ENCODE assay signal across 11 cellular contexts in the genomic region with DNA sequence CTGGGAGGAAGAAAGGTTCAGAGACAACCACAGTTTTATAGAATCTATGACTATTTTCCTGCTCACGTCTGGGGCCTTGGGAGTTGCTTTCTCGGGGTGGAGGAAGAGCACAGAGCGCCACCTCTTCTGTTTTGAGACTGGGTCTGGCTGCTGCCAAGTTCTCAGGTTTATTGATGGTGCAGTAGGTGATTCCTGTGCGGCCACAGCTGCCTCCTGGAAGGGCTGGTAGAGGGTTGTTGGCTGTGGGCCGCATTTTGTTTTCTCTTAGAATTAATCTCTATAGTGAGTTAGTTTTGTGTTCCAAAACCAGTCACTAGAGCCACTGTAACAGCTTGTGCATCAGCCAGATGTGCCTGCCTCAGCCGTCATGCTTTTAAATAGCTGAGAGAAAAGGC. TPM values are rescaled to one million over a fixed set of nuclear protein-coding genes. Genes with fewer than 3 reads are reported as not detected.
A peak's percentile ranks its signal among the peaks of the same experiment; 100 is the strongest.
DNase-seq lines count a peak whose midpoint lies in the region; ATAC-seq and TF ChIP-seq lines count a peak whose summit lies in the region.
"Had no signal": no experiment of that assay in that cellular context is flagged by ENCODE, and none has a peak within 500 bp of the region (broad histone marks: within the 10 kb centered on the region; RNA-seq: fewer than 3 reads in every experiment).

No MANE protein-coding gene starts in this region.

- no peak for TF ChIP-seq POLR2A in stomach (IDR thresholded peaks at IDR 0.05)

- intact Hi-C loops in stomach (cut with DNase I; ENCODE audit: low total_unique reads) = no loop called here

- TF ChIP-seq EP300 in stomach (IDR thresholded peaks at IDR 0.05) = no peak

- peaks cover 80% of the 10 kb centered on the region for H3K4me1 Mint-ChIP-seq in activated T-cell treated with anti-CD3 and anti-CD28 coated beads, Interleukin-2, amount 50 U/mL, for 4 hours (ENCODE audit: low read depth)
- H3K4me1 Mint-ChIP-seq in endodermal cell = peaks cover 38% of the 10 kb centered on the region

- WGBS in endodermal cell (ENCODE audit: insufficient coverage in 1 of 2, insufficient read length in 1 of 2), 2 experiments = 90 to 96% methylated on average over 4 to 6 of the region's 6 CpGs
- WGBS in stomach, 5 donors = 41 to 65% (median 50%) methylated on average over 6 of the region's 6 CpGs

- H3K27ac ChIP-seq in RWPE1 (peak overlapping the region; percentile 94), endodermal cell (ENCODE audit: low read depth, low read length) (no peak overlapping the region), stomach (peak overlapping the region in 4 of 5 donors; percentile 59 to 74 (median 62))

- H3K4me3 ChIP-seq in endodermal cell (ENCODE audit: low read length) (no peak overlapping the region), stomach (no peak overlapping the region)

- H3K4me1 ChIP-seq in endodermal cell (ENCODE audit: control insufficient read depth, insufficient read depth, low read length) (peaks cover 18% of the 10 kb centered on the region), stomach (peaks cover 50 to 63% (median 59%) of the 10 kb centered on the region in 4 donors)

- TF ChIP-seq CTCF in RWPE1 (conservative IDR thresholded peaks at IDR 0.05; ENCODE audit: low read depth) (no peak), endodermal cell (conservative IDR thresholded peaks at IDR 0.05) (no peak), stomach (IDR thresholded peaks at IDR 0.05) (no peak)

- peak overlapping the region; percentile 96 for H3K27ac Mint-ChIP-seq in endodermal cell

- POLR2A ChIA-PET in RWPE1 (lab: Yijun Ruan, JAX; ENCODE audit: low non-redundant PET) = no interaction called here

- DNase-seq in activated T-cell treated with anti-CD3 and anti-CD28 coated beads, Interleukin-2, amount 50 U/mL, for 4 hours = no peak
- DNase-seq in activated T-cell treated with anti-CD3 and anti-CD28 coated beads, Interleukin-2, amount 50 U/mL, for 48 hours = no peak
- DNase-seq in RWPE1 (ENCODE audit: low spot score) = no peak
- no peak for DNase-seq in endodermal cell
- DNase-seq in stomach = no peak
- no peak for DNase-seq in effector CD8-positive, alpha-beta T cell (lab: John Stamatoyannopoulos, UW)
- DNase-seq in NCI-H2227 treated with DMSO at 0.1 percent for 48 hours (lab: John Stamatoyannopoulos, UW) = no peak
- DNase-seq: activated CD4-positive, alpha-beta T cell treated with anti-CD3 and anti-CD28 coated beads for 4 hours; central memory CD4-positive, alpha-beta T cell; nucleus accumbens had no signal

- peak overlapping the region; percentile 79 for H3K4me3 Mint-ChIP-seq in activated T-cell treated with anti-CD3 and anti-CD28 coated beads, Interleukin-2, amount 50 U/mL, for 4 hours
- H3K4me3 Mint-ChIP-seq in endodermal cell = no peak overlapping the region

- no peaks in the 10 kb centered on the region for H3K9me3 Mint-ChIP-seq in activated T-cell treated with anti-CD3 and anti-CD28 coated beads, Interleukin-2, amount 50 U/mL, for 4 hours
- no peaks in the 10 kb centered on the region for H3K9me3 Mint-ChIP-seq in endodermal cell

- no peak for ATAC-seq in activated T-cell treated with anti-CD3 and anti-CD28 coated beads, Interleukin-2, amount 50 U/mL, for 4 hours
- ATAC-seq in GM19023 (IDR thresholded peaks at IDR 0.05; ENCODE audit: unreplicated experiment) = no peak

- H3K27me3 ChIP-seq in endodermal cell (ENCODE audit: control insufficient read depth, insufficient read depth, low read length, poor library complexity, severe bottlenecking) = no peaks in the 10 kb centered on the region
- no peaks in the 10 kb centered on the region for H3K27me3 ChIP-seq in stomach

- H3K9me3 ChIP-seq in endodermal cell (ENCODE audit: control insufficient read depth, low read length) = no peaks in the 10 kb centered on the region
- no peaks in the 10 kb centered on the region for H3K9me3 ChIP-seq in stomach

- H3K27me3 Mint-ChIP-seq in activated T-cell treated with anti-CD3 and anti-CD28 coated beads, Interleukin-2, amount 50 U/mL, for 4 hours (ENCODE audit: low read depth) = no peaks in the 10 kb centered on the region
- H3K27me3 Mint-ChIP-seq in endodermal cell (ENCODE audit: insufficient read depth) = no peaks in the 10 kb centered on the region

- H3K9ac ChIP-seq in endodermal cell (ENCODE audit: extremely low read depth, low read length, poor library complexity, severe bottlenecking) = no peak overlapping the region

- peaks cover 1% of the 10 kb centered on the region for H3K36me3 Mint-ChIP-seq in activated T-cell treated with anti-CD3 and anti-CD28 coated beads, Interleukin-2, amount 50 U/mL, for 4 hours (ENCODE audit: insufficient read depth)
- H3K36me3 Mint-ChIP-seq in endodermal cell (ENCODE audit: low read depth) = peaks cover 5% of the 10 kb centered on the region

- H3K36me3 ChIP-seq in endodermal cell (ENCODE audit: control insufficient read depth, insufficient read depth, low read length) = no peaks in the 10 kb centered on the region
- H3K36me3 ChIP-seq in stomach = peaks cover 0 to 2% (median 0%) of the 10 kb centered on the region in 4 donors

- CTCF ChIA-PET in RWPE1 (lab: Yijun Ruan, JAX) = interaction anchor here (1.8 kb wide), 1 partner anchor 37 kb away, joined by 7 read pairs; a partner anchor contains a TSS

RNA-seq across cellular contexts. Expression of a gene that starts 12.9 kb away (rescaled TPM):
- total RNA-seq in activated T-cell treated with anti-CD3 and anti-CD28 coated beads, Interleukin-2, amount 50 U/mL, for 4 hours = 10 to 100 TPM; 29.8 to 31.1 (median 29.9) TPM
- total RNA-seq in endodermal cell (10 to 100 TPM; 21.0 to 27.9 TPM), stomach (10 to 100 TPM; 13.8 to 53.1 (median 47.4) TPM)
- polyA plus RNA-seq in endodermal cell (2013, experiment 1 of 2) = 11.4 TPM
- polyA plus RNA-seq in endodermal cell (2013, experiment 2 of 2) = 11.7 TPM
- 10 to 100 TPM; 13.3 to 22.1 (median 15.5) TPM for polyA plus RNA-seq in stomach

RNA-seq across cellular contexts. Expression of a gene that starts 37.3 kb away (rescaled TPM):
- 10 to 100 TPM; 41.4 to 47.3 (median 44.9) TPM for total RNA-seq in activated T-cell treated with anti-CD3 and anti-CD28 coated beads, Interleukin-2, amount 50 U/mL, for 4 hours
- total RNA-seq in endodermal cell = 10 to 100 TPM; 54.9 to 57.6 TPM
- polyA plus RNA-seq in endodermal cell (2013, experiment 1 of 2) = 63.5 TPM
- 60.5 TPM for polyA plus RNA-seq in endodermal cell (2013, experiment 2 of 2)
- total RNA-seq in stomach = 10 to 100 TPM; 29.1 to 59.4 (median 42.4) TPM
- polyA plus RNA-seq in stomach = 10 to 100 TPM; 12.5 to 29.2 (median 26.0) TPM
